Comparison of ENCODE assay signal across 24 cellular contexts in the genomic region with DNA sequence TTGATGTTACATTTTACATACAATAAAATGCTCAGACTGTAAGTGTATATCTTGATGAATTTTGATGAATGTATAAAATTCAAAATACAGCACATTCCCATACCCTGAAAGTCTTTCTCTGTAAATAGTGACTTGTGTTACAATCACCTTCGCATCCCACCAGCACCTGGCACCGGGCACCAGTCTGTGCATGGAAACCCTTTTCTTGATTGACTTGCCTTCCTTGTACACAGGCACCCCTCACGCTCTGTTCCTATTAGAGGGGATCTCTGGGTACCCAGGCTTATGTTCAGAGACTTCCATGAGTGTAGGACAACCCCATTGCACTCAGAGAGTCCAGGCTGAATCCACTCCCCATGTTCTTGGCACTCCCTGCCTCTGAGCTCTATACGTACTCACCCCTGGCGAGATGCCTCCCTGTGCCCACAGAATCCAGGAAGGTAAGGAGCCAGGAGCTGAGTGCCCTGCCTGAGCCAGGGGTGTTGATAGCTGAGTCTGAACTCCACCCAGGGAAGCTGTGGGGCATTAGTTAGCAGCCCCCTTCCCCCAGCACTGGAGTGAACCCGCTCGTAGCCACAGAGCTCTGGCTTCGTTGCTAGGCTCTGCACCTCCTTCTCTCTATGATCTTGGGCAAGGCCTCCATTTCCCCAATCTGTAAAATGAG. TPM values are rescaled to one million over a fixed set of nuclear protein-coding genes. Genes with fewer than 3 reads are reported as not detected.
A peak's percentile ranks its signal among the peaks of the same experiment; 100 is the strongest.
DNase-seq lines count a peak whose midpoint lies in the region; ATAC-seq and TF ChIP-seq lines count a peak whose summit lies in the region.
"Had no signal": no experiment of that assay in that cellular context is flagged by ENCODE, and none has a peak within 500 bp of the region (broad histone marks: within the 10 kb centered on the region; RNA-seq: fewer than 3 reads in every experiment).

No MANE protein-coding gene starts in this region.

- TF ChIP-seq CTCF in natural killer cell (IDR thresholded peaks at IDR 0.05) = no peak
- TF ChIP-seq CTCF in endodermal cell (conservative IDR thresholded peaks at IDR 0.05) = no peak
- no peak for TF ChIP-seq CTCF in mesothelial cell of epicardium (IDR thresholded peaks at IDR 0.05; ENCODE audit: unreplicated experiment)
- TF ChIP-seq CTCF in sigmoid colon (IDR thresholded peaks at IDR 0.05) = no peak

- H3K4me1 Mint-ChIP-seq in natural killer cell (no peaks in the 10 kb centered on the region), endodermal cell (peaks cover 4% of the 10 kb centered on the region), mesothelial cell of epicardium (peaks cover 8% of the 10 kb centered on the region)
- H3K4me1 Mint-ChIP-seq in natural killer cell treated with Interleukin-12 subunit alpha and Interleukin-12 subunit beta and Interleukin-15 and Interleukin-18, amount 100 ng/mL, for 72 hours (ENCODE audit: low read depth in 2 of 2) = no peaks in the 10 kb centered on the region
- H3K4me1 Mint-ChIP-seq in activated naive CD4-positive, alpha-beta T cell treated with anti-CD3 and anti-CD28 coated beads for 36 hours (ENCODE audit: low read depth) = peaks cover 3% of the 10 kb centered on the region

- no peaks in the 10 kb centered on the region for H3K9me3 ChIP-seq in endodermal cell (ENCODE audit: control insufficient read depth, low read length)
- no peaks in the 10 kb centered on the region for H3K9me3 ChIP-seq in sigmoid colon
- H3K9me3 ChIP-seq: gastrocnemius medialis, stomach, uterus had no signal

- H3K36me3 ChIP-seq in endodermal cell (ENCODE audit: control insufficient read depth, insufficient read depth, low read length) (no peaks in the 10 kb centered on the region), sigmoid colon (no peaks in the 10 kb centered on the region)
- H3K36me3 ChIP-seq: cardiac muscle cell, gastrocnemius medialis, stomach, uterus had no signal

- H3K27ac ChIP-seq in endodermal cell (ENCODE audit: low read depth, low read length) (no peak overlapping the region), sigmoid colon (no peak overlapping the region)
- H3K27ac ChIP-seq: C4-2B, cardiac muscle cell, gastrocnemius medialis, stomach, uterus had no signal

- H3K27me3 ChIP-seq in endodermal cell (ENCODE audit: control insufficient read depth, insufficient read depth, low read length, poor library complexity, severe bottlenecking) (peaks cover 27% of the 10 kb centered on the region), sigmoid colon (peaks cover 11 to 19% (median 12%) of the 10 kb centered on the region in 3 donors)
- H3K27me3 ChIP-seq: uterus had no signal

- CTCF ChIA-PET in activated naive CD4-positive, alpha-beta T cell treated with anti-CD3 and anti-CD28 coated beads for 36 hours (lab: Charles Lee) = interaction anchor here (0.6 kb wide), 1 partner anchor 144 kb away, joined by 3 read pairs; no protein-coding TSS in a partner anchor

- H3K9me3 Mint-ChIP-seq in natural killer cell (no peaks in the 10 kb centered on the region), endodermal cell (no peaks in the 10 kb centered on the region), mesothelial cell of epicardium (no peaks in the 10 kb centered on the region)
- H3K9me3 Mint-ChIP-seq in natural killer cell treated with Interleukin-12 subunit alpha and Interleukin-12 subunit beta and Interleukin-15 and Interleukin-18, amount 100 ng/mL, for 72 hours = no peaks in the 10 kb centered on the region
- H3K9me3 Mint-ChIP-seq in activated naive CD4-positive, alpha-beta T cell treated with anti-CD3 and anti-CD28 coated beads for 36 hours = no peaks in the 10 kb centered on the region
- H3K9me3 Mint-ChIP-seq: neural crest cell had no signal

- H3K27ac Mint-ChIP-seq in natural killer cell (no peak overlapping the region), endodermal cell (no peak overlapping the region), mesothelial cell of epicardium (no peak overlapping the region)
- no peak overlapping the region for H3K27ac Mint-ChIP-seq in natural killer cell treated with Interleukin-12 subunit alpha and Interleukin-12 subunit beta and Interleukin-15 and Interleukin-18, amount 100 ng/mL, for 72 hours
- no peak overlapping the region for H3K27ac Mint-ChIP-seq in activated naive CD4-positive, alpha-beta T cell treated with anti-CD3 and anti-CD28 coated beads for 36 hours

- intact Hi-C loops in natural killer cell (cut with micrococcal nuclease) (no loop called here), sigmoid colon (cut with DNase I) (no loop called here)
- intact Hi-C loops in activated naive CD4-positive, alpha-beta T cell treated with anti-CD3 and anti-CD28 coated beads for 36 hours (cut with micrococcal nuclease) = no loop called here

- no peaks in the 10 kb centered on the region for H3K36me3 Mint-ChIP-seq in natural killer cell
- no peaks in the 10 kb centered on the region for H3K36me3 Mint-ChIP-seq in natural killer cell treated with Interleukin-12 subunit alpha and Interleukin-12 subunit beta and Interleukin-15 and Interleukin-18, amount 100 ng/mL, for 72 hours
- no peaks in the 10 kb centered on the region for H3K36me3 Mint-ChIP-seq in endodermal cell (ENCODE audit: low read depth)
- no peaks in the 10 kb centered on the region for H3K36me3 Mint-ChIP-seq in mesothelial cell of epicardium
- no peaks in the 10 kb centered on the region for H3K36me3 Mint-ChIP-seq in activated naive CD4-positive, alpha-beta T cell treated with anti-CD3 and anti-CD28 coated beads for 36 hours (ENCODE audit: low read depth)

- no peak overlapping the region for H3K9ac ChIP-seq in endodermal cell (ENCODE audit: extremely low read depth, low read length, poor library complexity, severe bottlenecking)

- WGBS in endodermal cell (ENCODE audit: insufficient coverage in 1 of 2, insufficient read length in 1 of 2), 2 experiments = 88 to 93% methylated on average over 6 to 8 of the region's 8 CpGs
- WGBS in sigmoid colon, 2 donors = 88 to 92% methylated on average over 8 of the region's 8 CpGs

- no peak for TF ChIP-seq POLR2A in sigmoid colon (IDR thresholded peaks at IDR 0.05)

- no peak for TF ChIP-seq EP300 in sigmoid colon (IDR thresholded peaks at IDR 0.05)

- H3K4me3 Mint-ChIP-seq in natural killer cell (no peak overlapping the region), endodermal cell (peak overlapping the region; percentile 58), mesothelial cell of epicardium (peak overlapping the region; percentile 16)
- no peak overlapping the region for H3K4me3 Mint-ChIP-seq in natural killer cell treated with Interleukin-12 subunit alpha and Interleukin-12 subunit beta and Interleukin-15 and Interleukin-18, amount 100 ng/mL, for 72 hours
- no peak overlapping the region for H3K4me3 Mint-ChIP-seq in activated naive CD4-positive, alpha-beta T cell treated with anti-CD3 and anti-CD28 coated beads for 36 hours
- H3K4me3 Mint-ChIP-seq: neural crest cell had no signal

- H3K4me1 ChIP-seq in endodermal cell (ENCODE audit: control insufficient read depth, insufficient read depth, low read length) = no peaks in the 10 kb centered on the region
- peaks cover 0 to 11% (median 9%) of the 10 kb centered on the region in 4 donors for H3K4me1 ChIP-seq in sigmoid colon
- H3K4me1 ChIP-seq: gastrocnemius medialis, uterus had no signal

- DNase-seq in natural killer cell (peak; percentile 3), endodermal cell (peak; percentile 27), mesothelial cell of epicardium (ENCODE audit: low spot score in 2 of 2, unreplicated experiment in 2 of 2) (peak in 1 of 2 experiments; percentile 20), sigmoid colon (no peak), COLO668 (lab: John Stamatoyannopoulos, UW; ENCODE audit: unreplicated experiment) (no peak)
- no peak for DNase-seq in natural killer cell treated with Interleukin-12 subunit alpha and Interleukin-12 subunit beta and Interleukin-15 and Interleukin-18, amount 100 ng/mL, for 72 hours (ENCODE audit: low spot score)
- DNase-seq in activated naive CD4-positive, alpha-beta T cell treated with anti-CD3 and anti-CD28 coated beads for 36 hours = no peak
- DNase-seq: activated CD4-positive, alpha-beta T cell treated with anti-CD3 and anti-CD28 coated beads, Interleukin-2, amount 50 U/mL, for 1 hour; activated gamma-delta T cell treated with Interleukin-2 at 50 U/mL for 16 hours; dermis blood vessel endothelial cell; gastrocnemius medialis; GOT3; KBM-7; NCI-H1694 treated with DMSO at 0.1 percent for 48 hours; NCI-H2227 treated with DMSO at 0.1 percent for 48 hours; NCI-H748 treated with DMSO at 0.1 percent for 48 hours; stimulated activated CD4-positive, alpha-beta T cell treated with anti-CD3 and anti-CD28 coated beads, Interleukin-4, amount 100 ng/mL, for 1 hour; stomach; uterus had no signal

- H3K27me3 Mint-ChIP-seq in natural killer cell (ENCODE audit: low read depth in 2 of 2) = peaks cover 9 to 26% of the 10 kb centered on the region in 2 donors
- H3K27me3 Mint-ChIP-seq in natural killer cell treated with Interleukin-12 subunit alpha and Interleukin-12 subunit beta and Interleukin-15 and Interleukin-18, amount 100 ng/mL, for 72 hours = peaks cover 13 to 21% of the 10 kb centered on the region in 2 donors
- H3K27me3 Mint-ChIP-seq in endodermal cell (ENCODE audit: insufficient read depth) = peaks cover 34% of the 10 kb centered on the region
- H3K27me3 Mint-ChIP-seq in mesothelial cell of epicardium (ENCODE audit: low read depth) = peaks cover 29% of the 10 kb centered on the region
- H3K27me3 Mint-ChIP-seq in activated naive CD4-positive, alpha-beta T cell treated with anti-CD3 and anti-CD28 coated beads for 36 hours (ENCODE audit: low read depth) = peaks cover 22% of the 10 kb centered on the region

- ATAC-seq in natural killer cell = no peak
- no peak for ATAC-seq in natural killer cell treated with Interleukin-12 subunit alpha and Interleukin-12 subunit beta and Interleukin-15 and Interleukin-18, amount 100 ng/mL, for 72 hours
- no peak for ATAC-seq in HG03342 (IDR thresholded peaks at IDR 0.05; ENCODE audit: unreplicated experiment)

- H3K4me3 ChIP-seq in endodermal cell (ENCODE audit: low read length) (no peak overlapping the region), sigmoid colon (no peak overlapping the region)
- H3K4me3 ChIP-seq: cardiac muscle cell, smooth muscle cell, uterus had no signal

RNA-seq across cellular contexts. Expression of gene PKP1, which starts 22.5 kb away (rescaled TPM):
- not detected for total RNA-seq in natural killer cell
- not detected for total RNA-seq in natural killer cell treated with Interleukin-12 subunit alpha and Interleukin-12 subunit beta and Interleukin-15 and Interleukin-18, amount 100 ng/mL, for 72 hours
- under 1 TPM; 0.18 to 0.44 TPM for total RNA-seq in endodermal cell
- polyA plus RNA-seq in endodermal cell (2013, experiment 1 of 2) = not detected
- polyA plus RNA-seq in endodermal cell (2013, experiment 2 of 2) = not detected
- 0.54 to 0.58 TPM (median 0.57 TPM) in 3 replicates for total RNA-seq in mesothelial cell of epicardium
- total RNA-seq in activated naive CD4-positive, alpha-beta T cell treated with anti-CD3 and anti-CD28 coated beads for 36 hours = not detected
- under 1 TPM in 2 of 4 donors, not detected in 2; under 0.01 to 0.16 TPM for total RNA-seq in sigmoid colon
- under 1 TPM; under 0.01 to 0.60 (median 0.48) TPM for polyA plus RNA-seq in sigmoid colon
- total RNA-seq: neural crest cell had no signal
- polyA plus RNA-seq: cardiac muscle cell had no signal

Comparison
In these comparisons a context has a peak if more than half of its experiments do, and no peak if none do; other contexts are left out.
1. DNase-seq: peak in natural killer cell (single experiment) and endodermal cell (single experiment); none in natural killer cell treated with Interleukin-12 subunit alpha and Interleukin-12 subunit beta and Interleukin-15 and Interleukin-18, amount 100 ng/mL, for 72 hours (single experiment), activated naive CD4-positive, alpha-beta T cell treated with anti-CD3 and anti-CD28 coated beads for 36 hours (single experiment), sigmoid colon (single experiment) and COLO668 (single experiment).
2. H3K4me3 Mint-ChIP-seq: peak in endodermal cell (single experiment) and mesothelial cell of epicardium (single experiment); none in natural killer cell (single experiment), natural killer cell treated with Interleukin-12 subunit alpha and Interleukin-12 subunit beta and Interleukin-15 and Interleukin-18, amount 100 ng/mL, for 72 hours (single experiment) and activated naive CD4-positive, alpha-beta T cell treated with anti-CD3 and anti-CD28 coated beads for 36 hours (single experiment).